20 cellular contexts compared by ENCODE assay signal in the genomic region with DNA sequence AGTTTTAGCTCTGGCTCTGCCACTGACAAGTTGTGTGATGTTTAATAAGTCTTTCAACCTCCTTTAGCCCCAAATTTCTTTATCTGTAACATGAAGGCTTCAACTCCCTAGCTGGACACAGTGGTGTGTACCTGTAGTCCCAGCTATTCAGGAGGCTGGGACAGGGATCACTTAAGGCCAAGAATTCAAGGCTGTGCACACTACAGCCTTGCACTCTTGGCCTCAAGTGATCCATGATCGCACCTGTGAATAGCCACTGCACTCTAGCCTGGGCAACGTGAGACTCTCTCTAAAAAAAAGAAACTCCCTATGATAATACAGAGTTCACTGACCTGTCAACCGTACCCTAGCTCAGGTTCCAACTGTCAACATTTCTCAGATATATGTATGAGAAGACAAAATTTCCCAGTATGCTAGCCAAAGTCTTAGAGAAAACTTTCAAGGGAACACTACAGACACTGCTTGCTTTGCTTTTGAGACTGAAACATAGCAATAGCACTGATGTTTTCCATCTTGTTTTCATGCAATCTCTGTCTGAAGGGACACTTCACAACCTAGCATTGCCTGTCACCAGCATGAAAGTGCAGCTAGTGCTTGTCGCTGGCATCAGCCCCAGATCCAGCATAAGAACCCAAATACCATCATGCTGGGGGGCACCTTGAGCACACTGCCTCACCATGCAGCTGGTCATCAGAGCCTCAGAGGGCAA.
"Had no signal": no experiment of that assay in that cellular context is flagged by ENCODE, and none has a peak within 500 bp of the region (broad histone marks: within the 10 kb centered on the region; RNA-seq: fewer than 3 reads in every experiment).

No MANE protein-coding gene starts in this region.

- ATAC-seq: activated CD8-positive, alpha-beta T cell treated with anti-CD3 and anti-CD28 coated beads for 36 hours; activated T-cell treated with anti-CD3 and anti-CD28 coated beads, Interleukin-2, amount 50 U/mL, for 4 hours; gastroesophageal sphincter; natural killer cell had no signal

- H3K4me3 Mint-ChIP-seq: activated B cell treated with CpG ODN at 0.5 μM for 24 hours; activated CD8-positive, alpha-beta T cell treated with anti-CD3 and anti-CD28 coated beads for 36 hours; activated naive CD4-positive, alpha-beta T cell treated with anti-CD3 and anti-CD28 coated beads, Interleukin-2, amount 10 ng/mL, durations not matched to agents 7 days and 5 days; activated T-cell treated with anti-CD3 and anti-CD28 coated beads, Interleukin-2, amount 50 U/mL, for 4 hours; natural killer cell had no signal

- H3K4me3 ChIP-seq: breast epithelium, esophagus muscularis mucosa, gastroesophageal sphincter, heart right ventricle, tibial artery, uterus had no signal

- H3K4me1 Mint-ChIP-seq: activated B cell treated with CpG ODN at 0.5 μM for 24 hours, natural killer cell had no signal

- H3K27ac Mint-ChIP-seq: activated B cell treated with CpG ODN at 0.5 μM for 24 hours; activated CD8-positive, alpha-beta T cell treated with anti-CD3 and anti-CD28 coated beads for 36 hours; activated naive CD4-positive, alpha-beta T cell treated with anti-CD3 and anti-CD28 coated beads, Interleukin-2, amount 10 ng/mL, durations not matched to agents 7 days and 5 days; natural killer cell had no signal

- H3K36me3 ChIP-seq: breast epithelium, esophagus muscularis mucosa, gastroesophageal sphincter, heart right ventricle, tibial artery, uterus had no signal

- H3K27me3 ChIP-seq: breast epithelium, esophagus muscularis mucosa, gastroesophageal sphincter, tibial artery, uterus had no signal

- H3K9me3 ChIP-seq: breast epithelium, esophagus muscularis mucosa, gastroesophageal sphincter, tibial artery, uterus had no signal

- H3K27ac ChIP-seq: breast epithelium, esophagus muscularis mucosa, gastroesophageal sphincter, tibial artery, uterus had no signal

- H3K9me3 Mint-ChIP-seq: activated naive CD4-positive, alpha-beta T cell treated with anti-CD3 and anti-CD28 coated beads, Interleukin-2, amount 10 ng/mL, durations not matched to agents 7 days and 5 days; activated T-cell treated with anti-CD3 and anti-CD28 coated beads, Interleukin-2, amount 50 U/mL, for 4 hours; natural killer cell had no signal

- DNase-seq: activated B cell treated with CpG ODN at 0.5 μM for 24 hours; activated CD4-positive, alpha-beta T cell treated with anti-CD3 and anti-CD28 coated beads for 4 hours; activated CD8-positive, alpha-beta T cell treated with anti-CD3 and anti-CD28 coated beads for 36 hours; activated effector memory CD4-positive, alpha-beta T cell treated with Interleukin-2 at 50 U/mL for 16 hours; activated naive CD4-positive, alpha-beta T cell treated with anti-CD3 and anti-CD28 coated beads, Interleukin-2, amount 10 ng/mL, durations not matched to agents 7 days and 5 days; activated T-cell treated with anti-CD3 and anti-CD28 coated beads, Interleukin-2, amount 50 U/mL, for 4 hours; aorta; cerebellar nuclear complex; effector CD8-positive, alpha-beta T cell; heart right ventricle; natural killer cell; retina; stimulated activated CD4-positive, alpha-beta T cell treated with anti-CD3 and anti-CD28 coated beads, Interleukin-12 subunit alpha, Interleukin-12 subunit beta, amount 100 ng/mL, for 4 hours; stimulated activated CD4-positive, alpha-beta T cell treated with anti-CD3 and anti-CD28 coated beads, Interleukin-1b, Interleukin-23, amount 100 ng/mL, for 48 hours; stimulated activated naive CD4-positive, alpha-beta T cell treated with Interleukin-2 at 50 U/mL for 16 hours; tibial artery; uterus had no signal

- H3K4me1 ChIP-seq: breast epithelium, esophagus muscularis mucosa, gastroesophageal sphincter, uterus had no signal
